Comparison of ENCODE assay signal across 13 cellular contexts in genomic region chr12:31662176-31662849, GRCh38.
"Had no signal": no experiment of that assay in that cellular context is flagged by ENCODE, and none has a peak within 500 bp of the region (broad histone marks: within the 10 kb centered on the region; RNA-seq: fewer than 3 reads in every experiment).

No MANE protein-coding gene starts in this region.

- H3K27ac Mint-ChIP-seq: activated naive CD4-positive, alpha-beta T cell treated with anti-CD3 and anti-CD28 coated beads for 36 hours; stimulated activated effector memory CD8-positive, alpha-beta T cell treated with anti-CD3 and anti-CD28 coated beads, Interleukin-12 subunit alpha, Interleukin-12 subunit beta, amount 100 ng/mL, for 72 hours had no signal

- H3K4me3 Mint-ChIP-seq: activated naive CD4-positive, alpha-beta T cell treated with anti-CD3 and anti-CD28 coated beads for 36 hours; stimulated activated effector memory CD8-positive, alpha-beta T cell treated with anti-CD3 and anti-CD28 coated beads, Interleukin-12 subunit alpha, Interleukin-12 subunit beta, amount 100 ng/mL, for 72 hours had no signal

- H2AFZ ChIP-seq: hepatocyte had no signal

- H3K79me2 ChIP-seq: hepatocyte had no signal

- H3K27me3 ChIP-seq: hepatocyte, neutrophil, right atrium auricular region, upper lobe of right lung had no signal

- H3K4me2 ChIP-seq: hepatocyte, smooth muscle cell had no signal

- H3K27ac ChIP-seq: hepatocyte, neutrophil, right atrium auricular region, upper lobe of right lung, WERI-Rb-1 had no signal

- H3K9me3 ChIP-seq: neutrophil, right atrium auricular region, upper lobe of right lung had no signal

- H3K4me3 ChIP-seq: hepatocyte, right atrium auricular region, smooth muscle cell, upper lobe of right lung had no signal

- H3K36me3 ChIP-seq: neutrophil, right atrium auricular region, upper lobe of right lung, WERI-Rb-1 had no signal

- H3K9me3 Mint-ChIP-seq: stimulated activated effector memory CD8-positive, alpha-beta T cell treated with anti-CD3 and anti-CD28 coated beads, Interleukin-12 subunit alpha, Interleukin-12 subunit beta, amount 100 ng/mL, for 72 hours had no signal

- ATAC-seq: stimulated activated effector memory CD8-positive, alpha-beta T cell treated with anti-CD3 and anti-CD28 coated beads, Interleukin-12 subunit alpha, Interleukin-12 subunit beta, amount 100 ng/mL, for 72 hours; upper lobe of right lung had no signal

- DNase-seq: activated CD4-positive, alpha-beta T cell treated with anti-CD3 and anti-CD28 coated beads for 4 hours; activated CD8-positive, alpha-beta memory T cell treated with anti-CD3 and anti-CD28 coated beads for 24 hours; activated naive CD4-positive, alpha-beta T cell treated with anti-CD3 and anti-CD28 coated beads for 36 hours; central memory CD4-positive, alpha-beta T cell; erythroblast; T-helper 1 cell; upper lobe of right lung; WERI-Rb-1 had no signal

- H3K36me3 Mint-ChIP-seq: stimulated activated effector memory CD8-positive, alpha-beta T cell treated with anti-CD3 and anti-CD28 coated beads, Interleukin-12 subunit alpha, Interleukin-12 subunit beta, amount 100 ng/mL, for 72 hours had no signal
